Comparison of ENCODE assay signal across 19 cellular contexts in genomic region chr7:94366827-94367226, GRCh38. TPM values are rescaled to one million over a fixed set of nuclear protein-coding genes. Genes with fewer than 3 reads are reported as not detected.
DNase-seq lines count a peak whose midpoint lies in the region; ATAC-seq and TF ChIP-seq lines count a peak whose summit lies in the region.
"Had no signal": no experiment of that assay in that cellular context is flagged by ENCODE, and none has a peak within 500 bp of the region (broad histone marks: within the 10 kb centered on the region; RNA-seq: fewer than 3 reads in every experiment).

No MANE protein-coding gene starts in this region.

- TF ChIP-seq CTCF in gastroesophageal sphincter (IDR thresholded peaks at IDR 0.05) (no peak), smooth muscle cell (IDR thresholded peaks at IDR 0.05; ENCODE audit: borderline replicate concordance, insufficient read depth, poor library complexity, severe bottlenecking) (no peak), esophagus squamous epithelium (IDR thresholded peaks at IDR 0.05) (no peak), left ventricle myocardium inferior (IDR thresholded peaks at IDR 0.05; ENCODE audit: borderline replicate concordance) (no peak)

- H3K9me3 Mint-ChIP-seq in stimulated activated memory B cell treated with anti-CD40 and anti-IgM and Interleukin-4, amounts not matched to agents 10 μg/mL and 1 μg/mL and 100 μg/mL, for 72 hours, result peaks cover 4% of the 10 kb centered on the region
- H3K9me3 Mint-ChIP-seq: activated naive CD4-positive, alpha-beta T cell treated with anti-CD3 and anti-CD28 coated beads, Interleukin-2, amount 10 ng/mL, durations not matched to agents 7 days and 5 days; activated T-cell treated with anti-CD3 and anti-CD28 coated beads, Interleukin-2, amount 50 U/mL, for 24 hours had no signal

- H3K79me2 ChIP-seq in smooth muscle cell (ENCODE audit: low read depth), result peaks cover 12% of the 10 kb centered on the region

- no peak overlapping the region for H3K4me3 Mint-ChIP-seq in T-helper 17 cell
- no peak overlapping the region for H3K4me3 Mint-ChIP-seq in stimulated activated memory B cell treated with anti-CD40 and anti-IgM and Interleukin-4, amounts not matched to agents 10 μg/mL and 1 μg/mL and 100 μg/mL, for 72 hours
- H3K4me3 Mint-ChIP-seq: activated naive CD4-positive, alpha-beta T cell treated with anti-CD3 and anti-CD28 coated beads, Interleukin-2, amount 10 ng/mL, durations not matched to agents 7 days and 5 days; activated T-cell treated with anti-CD3 and anti-CD28 coated beads, Interleukin-2, amount 50 U/mL, for 24 hours; effector memory CD8-positive, alpha-beta T cell had no signal

- H3F3A ChIP-seq in smooth muscle cell (ENCODE audit: low read depth), result peaks cover 10% of the 10 kb centered on the region

- H4K20me1 ChIP-seq in smooth muscle cell (ENCODE audit: low read depth), result no peaks in the 10 kb centered on the region

- no peaks in the 10 kb centered on the region for H3K9me3 ChIP-seq in T-helper 17 cell (ENCODE audit: control insufficient read depth, low read length, poor library complexity, severe bottlenecking)
- H3K9me3 ChIP-seq in gastroesophageal sphincter, result no peaks in the 10 kb centered on the region
- H3K9me3 ChIP-seq in smooth muscle cell (replicated peaks; ENCODE audit: low read depth), result no peaks in the 10 kb centered on the region
- H3K9me3 ChIP-seq in esophagus squamous epithelium, result no peaks in the 10 kb centered on the region
- no peaks in the 10 kb centered on the region for H3K9me3 ChIP-seq in left ventricle myocardium inferior (replicated peaks)

- intact Hi-C loops in esophagus squamous epithelium (cut with DNase I), result no loop called here
- intact Hi-C loops in left ventricle myocardium inferior (cut with micrococcal nuclease), result no loop called here

- H2AFZ ChIP-seq in smooth muscle cell (ENCODE audit: low read depth), result no peak overlapping the region

- H3K36me3 Mint-ChIP-seq in T-helper 17 cell (ENCODE audit: low read depth), result no peaks in the 10 kb centered on the region
- no peaks in the 10 kb centered on the region for H3K36me3 Mint-ChIP-seq in stimulated activated memory B cell treated with anti-CD40 and anti-IgM and Interleukin-4, amounts not matched to agents 10 μg/mL and 1 μg/mL and 100 μg/mL, for 72 hours
- H3K36me3 Mint-ChIP-seq: activated naive CD4-positive, alpha-beta T cell treated with anti-CD3 and anti-CD28 coated beads, Interleukin-2, amount 10 ng/mL, durations not matched to agents 7 days and 5 days had no signal

- no peak for TF ChIP-seq EP300 in gastroesophageal sphincter (IDR thresholded peaks at IDR 0.05)

- H3K36me3 ChIP-seq in gastroesophageal sphincter (no peaks in the 10 kb centered on the region), smooth muscle cell (ENCODE audit: low read depth) (no peaks in the 10 kb centered on the region), esophagus squamous epithelium (no peaks in the 10 kb centered on the region), left ventricle myocardium inferior (no peaks in the 10 kb centered on the region)

- no peaks in the 10 kb centered on the region for H3K27me3 ChIP-seq in gastroesophageal sphincter
- no peaks in the 10 kb centered on the region for H3K27me3 ChIP-seq in smooth muscle cell (ENCODE audit: low read depth)
- no peaks in the 10 kb centered on the region for H3K27me3 ChIP-seq in esophagus squamous epithelium
- no peaks in the 10 kb centered on the region for H3K27me3 ChIP-seq in left ventricle myocardium inferior (ENCODE audit: low read depth)

- H3K4me2 ChIP-seq in smooth muscle cell, result peak overlapping the region; percentile 74

- DNase-seq in EH (ENCODE audit: low read depth), result peak; percentile 30
- no peak for DNase-seq in T-helper 17 cell
- DNase-seq in smooth muscle cell (lab: John Stamatoyannopoulos, UW; ENCODE audit: unreplicated experiment), result no peak
- no peak for DNase-seq in esophagus squamous epithelium (lab: John Stamatoyannopoulos, UW)
- DNase-seq in left ventricle myocardium inferior, result no peak
- DNase-seq: activated naive CD4-positive, alpha-beta T cell treated with anti-CD3 and anti-CD28 coated beads, Interleukin-2, amount 10 ng/mL, durations not matched to agents 7 days and 5 days; activated T-cell treated with anti-CD3 and anti-CD28 coated beads, Interleukin-2, amount 50 U/mL, for 24 hours; DMS53; effector memory CD8-positive, alpha-beta T cell; Karpas-422; left colon; NCI-H1694 treated with DMSO at 0.1 percent for 48 hours; NCI-H748 treated with DMSO at 0.1 percent for 48 hours had no signal

- H3K4me1 Mint-ChIP-seq in T-helper 17 cell, result no peaks in the 10 kb centered on the region
- no peaks in the 10 kb centered on the region for H3K4me1 Mint-ChIP-seq in stimulated activated memory B cell treated with anti-CD40 and anti-IgM and Interleukin-4, amounts not matched to agents 10 μg/mL and 1 μg/mL and 100 μg/mL, for 72 hours
- H3K4me1 Mint-ChIP-seq: activated naive CD4-positive, alpha-beta T cell treated with anti-CD3 and anti-CD28 coated beads, Interleukin-2, amount 10 ng/mL, durations not matched to agents 7 days and 5 days had no signal

- WGBS in gastroesophageal sphincter (ENCODE audit: low coverage in 1 of 2), 2 donors, result 83 to 90% methylated on average over 3 to 4 of the region's 4 CpGs
- 20% methylated on average over 4 of the region's 4 CpGs for WGBS in smooth muscle cell (ENCODE audit: low lambda C conversion rate)
- 73 to 85% methylated on average over 4 of the region's 4 CpGs for WGBS in esophagus squamous epithelium, 2 donors

- H3K27ac ChIP-seq in gastroesophageal sphincter (peak overlapping the region; percentile 15 to 84 (median 79)), smooth muscle cell (ENCODE audit: low read depth) (peak overlapping the region; percentile 93), esophagus squamous epithelium (no peak overlapping the region), left ventricle myocardium inferior (replicated peaks) (no peak overlapping the region)

- H3K9ac ChIP-seq in smooth muscle cell (ENCODE audit: low read depth), result no peak overlapping the region

- peak; percentile 48 for ATAC-seq in T-helper 17 cell
- no peak for ATAC-seq in gastroesophageal sphincter
- ATAC-seq in GM21423 (IDR thresholded peaks at IDR 0.05; ENCODE audit: unreplicated experiment), result no peak
- ATAC-seq in stimulated activated memory B cell treated with anti-CD40 and anti-IgM and Interleukin-4, amounts not matched to agents 10 μg/mL and 1 μg/mL and 100 μg/mL, for 72 hours, result no peak
- ATAC-seq: effector memory CD8-positive, alpha-beta T cell; esophagus mucosa; GM12878; left colon had no signal

- H3K4me3 ChIP-seq in gastroesophageal sphincter (no peak overlapping the region), smooth muscle cell (no peak overlapping the region), esophagus squamous epithelium (no peak overlapping the region), left ventricle myocardium inferior (no peak overlapping the region)
- H3K4me3 ChIP-seq: GM12878 had no signal

- TF ChIP-seq POLR2A in gastroesophageal sphincter (IDR thresholded peaks at IDR 0.05) (no peak), esophagus squamous epithelium (IDR thresholded peaks at IDR 0.05) (no peak)

- no peak overlapping the region for H3K27ac Mint-ChIP-seq in T-helper 17 cell
- H3K27ac Mint-ChIP-seq in stimulated activated memory B cell treated with anti-CD40 and anti-IgM and Interleukin-4, amounts not matched to agents 10 μg/mL and 1 μg/mL and 100 μg/mL, for 72 hours, result no peak overlapping the region
- H3K27ac Mint-ChIP-seq: activated naive CD4-positive, alpha-beta T cell treated with anti-CD3 and anti-CD28 coated beads, Interleukin-2, amount 10 ng/mL, durations not matched to agents 7 days and 5 days; activated T-cell treated with anti-CD3 and anti-CD28 coated beads, Interleukin-2, amount 50 U/mL, for 24 hours; effector memory CD8-positive, alpha-beta T cell; progenitor cell of endocrine pancreas had no signal

- H3K4me1 ChIP-seq in gastroesophageal sphincter, result peaks cover 7 to 27% (median 16%) of the 10 kb centered on the region in 3 donors
- H3K4me1 ChIP-seq in smooth muscle cell (ENCODE audit: low read depth), result peaks cover 25% of the 10 kb centered on the region
- H3K4me1 ChIP-seq in esophagus squamous epithelium, result peaks cover 0 to 18% (median 0%) of the 10 kb centered on the region in 3 donors
- peaks cover 18% of the 10 kb centered on the region for H3K4me1 ChIP-seq in left ventricle myocardium inferior

- peaks cover 14% of the 10 kb centered on the region for H3K27me3 Mint-ChIP-seq in T-helper 17 cell
- no peaks in the 10 kb centered on the region for H3K27me3 Mint-ChIP-seq in stimulated activated memory B cell treated with anti-CD40 and anti-IgM and Interleukin-4, amounts not matched to agents 10 μg/mL and 1 μg/mL and 100 μg/mL, for 72 hours
- H3K27me3 Mint-ChIP-seq: activated naive CD4-positive, alpha-beta T cell treated with anti-CD3 and anti-CD28 coated beads, Interleukin-2, amount 10 ng/mL, durations not matched to agents 7 days and 5 days; activated T-cell treated with anti-CD3 and anti-CD28 coated beads, Interleukin-2, amount 50 U/mL, for 24 hours; effector memory CD8-positive, alpha-beta T cell; progenitor cell of endocrine pancreas had no signal

RNA-seq across cellular contexts. Expression of gene COL1A2, which starts 27.9 kb away (rescaled TPM):
- total RNA-seq in T-helper 17 cell (not detected), gastroesophageal sphincter (100 to 1,000 TPM; 203 to 686 (median 311) TPM), smooth muscle cell (4,221 and 4,749 TPM in 2 replicates), esophagus squamous epithelium (100 to 1,000 TPM in 1 of 4 donors, 10 to 100 TPM in 3; 18.8 to 129 (median 44.3) TPM), left ventricle myocardium inferior (96.6 TPM)
- polyA plus RNA-seq in smooth muscle cell, result 7,069 and 10,006 TPM in 2 replicates

Comparison
In these comparisons a context has a peak if more than half of its experiments do, and no peak if none do; other contexts are left out.
1. H3K27ac ChIP-seq: peak in gastroesophageal sphincter (4 of 4) and smooth muscle cell (single experiment); none in esophagus squamous epithelium (0 of 4) and left ventricle myocardium inferior (single experiment).
2. RNA of gene COL1A2, which starts 27.9 kb away (total RNA-seq): 4,221 to 4,749 TPM in smooth muscle cell, 203 to 686 TPM in gastroesophageal sphincter, 96.6 TPM in left ventricle myocardium inferior (single experiment) and 18.8 to 129 TPM in esophagus squamous epithelium; not detected in T-helper 17 cell; every median in the first group is over 10 times any median in the second.